In genomic region chr1:177953549-177953948, GRCh38 we compare ENCODE assay signal across 33 cellular contexts. TPM values are rescaled to one million over a fixed set of nuclear protein-coding genes. Genes with fewer than 3 reads are reported as not detected.
"Had no signal": no experiment of that assay in that cellular context is flagged by ENCODE, and none has a peak within 500 bp of the region (broad histone marks: within the 10 kb centered on the region; RNA-seq: fewer than 3 reads in every experiment).

No MANE protein-coding gene starts in this region.

- H3K4me2 ChIP-seq: SK-N-SH had no signal

- H3K27me3 ChIP-seq: adrenal gland, brain microvascular endothelial cell, Peyer's patch, SJSA1 had no signal

- H3K4me1 ChIP-seq: adrenal gland, Peyer's patch, SJSA1 had no signal

- ATAC-seq: activated naive CD4-positive, alpha-beta T cell treated with anti-CD3 and anti-CD28 coated beads, Interleukin-2, amount 50 U/mL, for 72 hours; activated T-cell treated with anti-CD3 and anti-CD28 coated beads, Interleukin-2, amount 50 U/mL, for 4 hours; PC-3 had no signal

- H3K36me3 ChIP-seq: adrenal gland, brain microvascular endothelial cell, SJSA1 had no signal

- H3K9me3 ChIP-seq: adrenal gland, Peyer's patch, SJSA1, SK-N-SH had no signal

- H3K4me3 ChIP-seq: adrenal gland, Peyer's patch, SJSA1 had no signal

- DNase-seq: activated B cell treated with CpG ODN at 0.5 μM for 24 hours; activated CD4-positive, alpha-beta memory T cell treated with anti-CD3 and anti-CD28 coated beads for 36 hours; activated CD4-positive, alpha-beta T cell treated with anti-CD3 and anti-CD28 coated beads for 4 hours; activated CD4-positive, alpha-beta T cell treated with anti-CD3 and anti-CD28 coated beads, Interleukin-2, amount 50 U/mL, for 1 hour; activated CD4-positive, CD25-positive, alpha-beta regulatory T cell treated with anti-CD3 and anti-CD28 coated beads, Interleukin-2, amount 50 U/mL, for 72 hours; activated CD8-positive, alpha-beta memory T cell treated with anti-CD3 and anti-CD28 coated beads, Interleukin-2, amount 50 U/mL, for 4 hours; activated gamma-delta T cell treated with Interleukin-2 at 50 U/mL for 16 hours; activated naive CD4-positive, alpha-beta T cell treated with anti-CD3 and anti-CD28 coated beads for 36 hours; activated T-cell treated with anti-CD3 and anti-CD28 coated beads for 4 hours; activated T-cell treated with anti-CD3 and anti-CD28 coated beads, Interleukin-2, amount 50 U/mL, for 4 hours; adrenal gland; brain microvascular endothelial cell; central memory CD4-positive, alpha-beta T cell; Kasumi-1; KG1; MM.1S; MV-4-11; NCI-H1092; NCI-H1436 treated with DMSO at 0.1 percent for 48 hours; NCI-H187 treated with DMSO at 0.1 percent for 48 hours; NCI-H2081; NCI-H226; NCI-H446 treated with DMSO at 0.1 percent for 48 hours; NCI-H524; NCI-H69; PC-3; Peyer's patch; RPMI8226; SHP77 treated with DMSO at 0.1 percent for 48 hours; SK-N-SH had no signal

- H3K27ac ChIP-seq: adrenal gland, brain microvascular endothelial cell, Peyer's patch, SJSA1 had no signal

RNA-seq across cellular contexts. Expression of gene SEC16B, which starts 16.3 kb away (rescaled TPM):
- total RNA-seq: activated B cell treated with CpG ODN at 0.5 μM for 24 hours; activated CD4-positive, alpha-beta memory T cell treated with anti-CD3 and anti-CD28 coated beads for 36 hours; activated naive CD4-positive, alpha-beta T cell treated with anti-CD3 and anti-CD28 coated beads for 36 hours; activated naive CD4-positive, alpha-beta T cell treated with anti-CD3 and anti-CD28 coated beads, Interleukin-2, amount 50 U/mL, for 72 hours; activated T-cell treated with anti-CD3 and anti-CD28 coated beads, Interleukin-2, amount 50 U/mL, for 4 hours; activated T-helper 1 cell treated with anti-CD3 and anti-CD28 coated beads, Interleukin-12 subunit alpha, Interleukin-12 subunit beta, Interleukin-2, Interleukin-4 antibody, amounts not matched to agents 30 ng/mL and 10 ng/mL and 1 ng/mL, durations not matched to agents 14 hours and 24 hours and 36 hours had no signal
